Comparison of ENCODE assay signal across 1 cellular context in genomic region chr16:65769776-65770438, GRCh38.
TF ChIP-seq lines count a peak whose summit lies in the region.

No MANE protein-coding gene starts in this region.

TF ChIP-seq in IMR-90, 13 proteins besides CTCF, POLR2A, EP300 and RAD21:
- TF ChIP-seq MAZ (IDR thresholded peaks at IDR 0.05; ENCODE audit: borderline replicate concordance, low read depth, low read length) (no peak), MXI1 (IDR thresholded peaks at IDR 0.05; ENCODE audit: borderline replicate concordance, low read depth, low read length) (no peak), FOS (IDR thresholded peaks at IDR 0.05; ENCODE audit: low read depth, low read length) (no peak), RCOR1 (IDR thresholded peaks at IDR 0.05; ENCODE audit: insufficient replicate concordance, low read length) (no peak), RFX5 (IDR thresholded peaks at IDR 0.05; ENCODE audit: low read depth, low read length) (no peak), CHD1 (IDR thresholded peaks at IDR 0.05; ENCODE audit: low read depth, low read length) (no peak), BHLHE40 (IDR thresholded peaks at IDR 0.05; ENCODE audit: low read depth, low read length) (no peak), USF2 (IDR thresholded peaks at IDR 0.05; ENCODE audit: low read depth, low read length) (no peak), MAFK (IDR thresholded peaks at IDR 0.05; ENCODE audit: low read depth, low read length) (no peak), NFE2L2 (IDR thresholded peaks at IDR 0.05; ENCODE audit: low read depth, low read length) (no peak), SMC3 (IDR thresholded peaks at IDR 0.05; ENCODE audit: low read depth, low read length) (no peak), CEBPB (IDR thresholded peaks at IDR 0.05; ENCODE audit: low read depth, low read length) (no peak), ELK1 (IDR thresholded peaks at IDR 0.05; ENCODE audit: borderline replicate concordance, low read depth, low read length) (no peak)
